Comparison of ENCODE assay signal across 10 cellular contexts in genomic region chr1:93567255-93567918, GRCh38.
DNase-seq lines count a peak whose midpoint lies in the region; ATAC-seq and TF ChIP-seq lines count a peak whose summit lies in the region.
"Had no signal": no experiment of that assay in that cellular context is flagged by ENCODE, and none has a peak within 500 bp of the region (broad histone marks: within the 10 kb centered on the region; RNA-seq: fewer than 3 reads in every experiment).

No MANE protein-coding gene starts in this region.

- no peak overlapping the region for H3K4me3 Mint-ChIP-seq in effector memory CD8-positive, alpha-beta T cell

- no peaks in the 10 kb centered on the region for H3K9me3 Mint-ChIP-seq in effector memory CD8-positive, alpha-beta T cell

- H3K27me3 ChIP-seq in fibroblast of lung (ENCODE audit: control insufficient read depth, insufficient read depth, low read length) (no peaks in the 10 kb centered on the region), colonic mucosa (no peaks in the 10 kb centered on the region)

- no peaks in the 10 kb centered on the region for H4K20me1 ChIP-seq in fibroblast of lung (ENCODE audit: control insufficient read depth, extremely low read depth, insufficient read depth, low read length)

- H3K4me3 ChIP-seq in fibroblast of lung (replicated peaks in 1 of 4; ENCODE audit: control extremely low read depth in 1 of 4, insufficient read depth in 1 of 4, low read depth in 3 of 4, low read length in 4 of 4) (no peak overlapping the region), colonic mucosa (no peak overlapping the region)

- H3K4me2 ChIP-seq in fibroblast of lung (ENCODE audit: extremely low read depth, insufficient read depth, low read length): no peak overlapping the region

- no peak overlapping the region for H3K27ac Mint-ChIP-seq in effector memory CD8-positive, alpha-beta T cell

- H3K36me3 Mint-ChIP-seq in effector memory CD8-positive, alpha-beta T cell (ENCODE audit: insufficient read depth): no peaks in the 10 kb centered on the region

- TF ChIP-seq CTCF in RWPE1 (conservative IDR thresholded peaks at IDR 0.05; ENCODE audit: low read depth) (no peak), fibroblast of lung (conservative IDR thresholded peaks at IDR 0.05 in 1 of 2, IDR thresholded peaks at IDR 0.05 in 1 of 2; ENCODE audit: low read depth in 1 of 2, low read length in 2 of 2) (no peak), colonic mucosa (IDR thresholded peaks at IDR 0.05) (no peak)

- H3K4me1 Mint-ChIP-seq in effector memory CD8-positive, alpha-beta T cell (ENCODE audit: low read depth in 2 of 2): no peaks in the 10 kb centered on the region

- ATAC-seq in HG03095 (IDR thresholded peaks at IDR 0.05; ENCODE audit: unreplicated experiment): no peak
- ATAC-seq in HG03520 (IDR thresholded peaks at IDR 0.05; ENCODE audit: unreplicated experiment): no peak
- ATAC-seq in effector memory CD8-positive, alpha-beta T cell (replicated peaks): no peak

- CTCF ChIA-PET in RWPE1 (lab: Yijun Ruan, JAX): no interaction called here

- peak overlapping the region; percentile 57 for H3K27ac ChIP-seq in RWPE1
- H3K27ac ChIP-seq in fibroblast of lung (ENCODE audit: insufficient read depth, low read length): peak overlapping the region; percentile 23
- no peak overlapping the region for H3K27ac ChIP-seq in colonic mucosa

- H3K9me3 ChIP-seq in fibroblast of lung (ENCODE audit: control insufficient read depth, insufficient read depth, low read depth, low read length) (no peaks in the 10 kb centered on the region), colonic mucosa (no peaks in the 10 kb centered on the region)

- peaks cover 0 to 14% of the 10 kb centered on the region in 2 donors for H3K27me3 Mint-ChIP-seq in effector memory CD8-positive, alpha-beta T cell

- no peaks in the 10 kb centered on the region for H3K79me2 ChIP-seq in fibroblast of lung (ENCODE audit: control insufficient read depth, insufficient read depth, low read length)

- POLR2A ChIA-PET in RWPE1 (lab: Yijun Ruan, JAX; ENCODE audit: low non-redundant PET): interaction anchor here (0.7 kb wide), 1 partner anchor 371 kb away, joined by 3 read pairs; no protein-coding TSS in a partner anchor

- intact Hi-C loops in colonic mucosa (cut with DNase I): no loop called here

- peaks cover 7% of the 10 kb centered on the region for H3K4me1 ChIP-seq in fibroblast of lung (ENCODE audit: control insufficient read depth, extremely low read depth, insufficient read depth, low read length)
- H3K4me1 ChIP-seq in colonic mucosa: no peaks in the 10 kb centered on the region

- H3K36me3 ChIP-seq in fibroblast of lung (ENCODE audit: control insufficient read depth, insufficient read depth, low read length) (peaks cover 17% of the 10 kb centered on the region), colonic mucosa (peaks cover 6% of the 10 kb centered on the region)

- H3K9ac ChIP-seq in fibroblast of lung (ENCODE audit: insufficient read depth, low read length) (no peak overlapping the region), colonic mucosa (ENCODE audit: low read depth in 2 of 2, low read length in 2 of 2) (no peak overlapping the region)

- no peak overlapping the region for H2AFZ ChIP-seq in fibroblast of lung (ENCODE audit: low read length)

- DNase-seq in COLO829 (ENCODE audit: low spot score) (peak; percentile 19), RWPE1 (ENCODE audit: low spot score) (no peak), fibroblast of lung (ENCODE audit: low read depth in 2 of 2) (peak; percentile 91 to 96), non-pigmented ciliary epithelial cell (ENCODE audit: low read depth) (peak; percentile 88), colonic mucosa (no peak)
- DNase-seq in effector memory CD8-positive, alpha-beta T cell: no peak
- DNase-seq: aorta, DMS79 treated with DMSO at 0.1 percent for 48 hours had no signal

Comparison
In these comparisons a context has a peak if more than half of its experiments do, and no peak if none do; other contexts are left out.
1. DNase-seq: peak in COLO829 (single experiment), fibroblast of lung (2 of 2) and non-pigmented ciliary epithelial cell (single experiment); none in RWPE1 (single experiment), colonic mucosa (single experiment) and effector memory CD8-positive, alpha-beta T cell (0 of 3).